Comparison of ENCODE assay signal across 11 cellular contexts in genomic region chr6:111724039-111724438, GRCh38.
DNase-seq lines count a peak whose midpoint lies in the region; ATAC-seq lines count a peak whose summit lies in the region.
"Had no signal": no experiment of that assay in that cellular context is flagged by ENCODE, and none has a peak within 500 bp of the region (broad histone marks: within the 10 kb centered on the region; RNA-seq: fewer than 3 reads in every experiment).

No MANE protein-coding gene starts in this region.

- H3K36me3 ChIP-seq in CD4-positive, CD25-positive, alpha-beta regulatory T cell (ENCODE audit: control insufficient read depth, insufficient read depth, low read length), result peaks cover 17% of the 10 kb centered on the region
- H3K36me3 ChIP-seq: cardiac muscle cell had no signal

- no peaks in the 10 kb centered on the region for H3K27me3 Mint-ChIP-seq in CD4-positive, CD25-positive, alpha-beta regulatory T cell
- H3K27me3 Mint-ChIP-seq in activated naive CD8-positive, alpha-beta T cell treated with anti-CD3 and anti-CD28 coated beads, Interleukin-2, amount 10 ng/mL, durations not matched to agents 7 days and 5 days, result no peaks in the 10 kb centered on the region

- no peak for ATAC-seq in CD4-positive, CD25-positive, alpha-beta regulatory T cell (ENCODE audit: low read depth in 2 of 2)
- ATAC-seq in GM19438 (IDR thresholded peaks at IDR 0.05; ENCODE audit: low read depth, unreplicated experiment) (peak; percentile 9), HG03066 (IDR thresholded peaks at IDR 0.05; ENCODE audit: low read depth, unreplicated experiment) (peak; percentile 31)
- peak; percentile 17 for ATAC-seq in activated naive CD8-positive, alpha-beta T cell treated with anti-CD3 and anti-CD28 coated beads, Interleukin-2, amount 10 ng/mL, durations not matched to agents 7 days and 5 days (ENCODE audit: low read depth)

- H3K4me3 ChIP-seq in CD4-positive, CD25-positive, alpha-beta regulatory T cell (ENCODE audit: low read depth, low read length), result peak overlapping the region; percentile 71
- H3K4me3 ChIP-seq: cardiac muscle cell had no signal

- H3K27me3 ChIP-seq in CD4-positive, CD25-positive, alpha-beta regulatory T cell (ENCODE audit: control insufficient read depth, insufficient read depth, low read length), result no peaks in the 10 kb centered on the region
- H3K27me3 ChIP-seq: cardiac muscle cell had no signal

- POLR2A ChIA-PET in activated naive CD8-positive, alpha-beta T cell treated with anti-CD3 and anti-CD28 coated beads, Interleukin-2, amount 10 ng/mL, durations not matched to agents 7 days and 5 days (lab: Charles Lee), result interaction anchor here (0.7 to 1.5 kb wide), 2 partner anchors 36 to 46 kb away, joined by 3 to 6 read pairs; no protein-coding TSS in a partner anchor

- no peaks in the 10 kb centered on the region for H3K9me3 ChIP-seq in CD4-positive, CD25-positive, alpha-beta regulatory T cell (ENCODE audit: control insufficient read depth in 2 of 2, low read length in 2 of 2)

- H3K9me3 Mint-ChIP-seq in CD4-positive, CD25-positive, alpha-beta regulatory T cell, result no peaks in the 10 kb centered on the region
- peaks cover 2% of the 10 kb centered on the region for H3K9me3 Mint-ChIP-seq in activated naive CD8-positive, alpha-beta T cell treated with anti-CD3 and anti-CD28 coated beads, Interleukin-2, amount 10 ng/mL, durations not matched to agents 7 days and 5 days

- DNase-seq in CD4-positive, CD25-positive, alpha-beta regulatory T cell, result no peak
- DNase-seq in activated naive CD8-positive, alpha-beta T cell treated with anti-CD3 and anti-CD28 coated beads, Interleukin-2, amount 10 ng/mL, durations not matched to agents 7 days and 5 days, result no peak
- no peak for DNase-seq in GM03348 (ENCODE audit: low spot score)
- no peak for DNase-seq in superior temporal gyrus (ENCODE audit: extremely low spot score)
- no peak for DNase-seq in amniotic stem cell (lab: John Stamatoyannopoulos, UW)
- DNase-seq in NCI-H1417 (lab: John Stamatoyannopoulos, UW), result no peak
- DNase-seq: COR-L47, NCI-H2171 had no signal

- peak overlapping the region; percentile 85 to 94 (median 93) for H3K27ac Mint-ChIP-seq in CD4-positive, CD25-positive, alpha-beta regulatory T cell
- H3K27ac Mint-ChIP-seq in activated naive CD8-positive, alpha-beta T cell treated with anti-CD3 and anti-CD28 coated beads, Interleukin-2, amount 10 ng/mL, durations not matched to agents 7 days and 5 days, result peak overlapping the region; percentile 84

- H3K36me3 Mint-ChIP-seq in CD4-positive, CD25-positive, alpha-beta regulatory T cell, result peaks cover 48% of the 10 kb centered on the region
- peaks cover 24% of the 10 kb centered on the region for H3K36me3 Mint-ChIP-seq in activated naive CD8-positive, alpha-beta T cell treated with anti-CD3 and anti-CD28 coated beads, Interleukin-2, amount 10 ng/mL, durations not matched to agents 7 days and 5 days

- peak overlapping the region; percentile 52 to 89 (median 73) for H3K4me3 Mint-ChIP-seq in CD4-positive, CD25-positive, alpha-beta regulatory T cell
- H3K4me3 Mint-ChIP-seq in activated naive CD8-positive, alpha-beta T cell treated with anti-CD3 and anti-CD28 coated beads, Interleukin-2, amount 10 ng/mL, durations not matched to agents 7 days and 5 days, result peak overlapping the region; percentile 71

- H3K27ac ChIP-seq in CD4-positive, CD25-positive, alpha-beta regulatory T cell (ENCODE audit: insufficient read depth, low read length, poor library complexity, severe bottlenecking), result peak overlapping the region; percentile 63
- H3K27ac ChIP-seq: cardiac muscle cell had no signal

- peaks cover 43% of the 10 kb centered on the region for H3K4me1 ChIP-seq in CD4-positive, CD25-positive, alpha-beta regulatory T cell (ENCODE audit: control insufficient read depth, insufficient read depth, low read length, poor library complexity, severe bottlenecking)

- peaks cover 41 to 98% (median 59%) of the 10 kb centered on the region in 4 donors for H3K4me1 Mint-ChIP-seq in CD4-positive, CD25-positive, alpha-beta regulatory T cell
- peaks cover 37% of the 10 kb centered on the region for H3K4me1 Mint-ChIP-seq in activated naive CD8-positive, alpha-beta T cell treated with anti-CD3 and anti-CD28 coated beads, Interleukin-2, amount 10 ng/mL, durations not matched to agents 7 days and 5 days

Comparison
In these comparisons a context has a peak if more than half of its experiments do, and no peak if none do; other contexts are left out.
1. ATAC-seq: peak in GM19438 (single experiment), HG03066 (single experiment) and activated naive CD8-positive, alpha-beta T cell treated with anti-CD3 and anti-CD28 coated beads, Interleukin-2, amount 10 ng/mL, durations not matched to agents 7 days and 5 days (single experiment); none in CD4-positive, CD25-positive, alpha-beta regulatory T cell (0 of 2).